In genomic region chr19:49337267-49338022, GRCh38 we compare ENCODE assay signal across 18 cellular contexts. TPM values are rescaled to one million over a fixed set of nuclear protein-coding genes. Genes with fewer than 3 reads are reported as not detected.
DNase-seq lines count a peak whose midpoint lies in the region; ATAC-seq and TF ChIP-seq lines count a peak whose summit lies in the region.
"Had no signal": no experiment of that assay in that cellular context is flagged by ENCODE, and none has a peak within 500 bp of the region (broad histone marks: within the 10 kb centered on the region; RNA-seq: fewer than 3 reads in every experiment).

No MANE protein-coding gene starts in this region.

- H3K27ac Mint-ChIP-seq in activated T-helper 2 cell treated with anti-CD3 and anti-CD28 coated beads, Interferon-gamma antibody, Interleukin-2, Interleukin-4, amounts not matched to agents 10 μg/mL and 5 μg/mL and 100 μg/mL, durations not matched to agents 14 hours and 24 hours and 36 hours = peak overlapping the region; percentile 18
- peak overlapping the region; percentile 98 for H3K27ac Mint-ChIP-seq in memory B cell

- no peak for ATAC-seq in memory B cell (ENCODE audit: low read depth)
- ATAC-seq: esophagus mucosa had no signal

- no peaks in the 10 kb centered on the region; the same call in 1 of the 2 replicates for H3K9me3 ChIP-seq in BLaER1

- intact Hi-C loops in activated T-helper 2 cell treated with anti-CD3 and anti-CD28 coated beads, Interferon-gamma antibody, Interleukin-2, Interleukin-4, amounts not matched to agents 10 μg/mL and 5 μg/mL and 100 μg/mL, durations not matched to agents 14 hours and 24 hours and 36 hours (cut with micrococcal nuclease) = no loop called here

- no peaks in the 10 kb centered on the region for H3K9me3 Mint-ChIP-seq in activated T-helper 2 cell treated with anti-CD3 and anti-CD28 coated beads, Interferon-gamma antibody, Interleukin-2, Interleukin-4, amounts not matched to agents 10 μg/mL and 5 μg/mL and 100 μg/mL, durations not matched to agents 14 hours and 24 hours and 36 hours
- peaks cover 5% of the 10 kb centered on the region for H3K9me3 Mint-ChIP-seq in memory B cell

- H3K27ac ChIP-seq in BLaER1 = no peak overlapping the region
- H3K27ac ChIP-seq in RWPE1 = no peak overlapping the region

- H3K27me3 ChIP-seq in BLaER1 = peaks cover 13% of the 10 kb centered on the region

- CTCF ChIA-PET in RWPE1 (lab: Yijun Ruan, JAX) = interaction anchor here (0.6 to 0.7 kb wide), 4 partner anchors 11 to 403 kb away, joined by 3 to 5 read pairs (median 4); no protein-coding TSS in a partner anchor

- H3K4me1 ChIP-seq in BLaER1 = peaks cover 79% of the 10 kb centered on the region

- H3K36me3 Mint-ChIP-seq in activated T-helper 2 cell treated with anti-CD3 and anti-CD28 coated beads, Interferon-gamma antibody, Interleukin-2, Interleukin-4, amounts not matched to agents 10 μg/mL and 5 μg/mL and 100 μg/mL, durations not matched to agents 14 hours and 24 hours and 36 hours (ENCODE audit: low read depth) = peaks cover 37% of the 10 kb centered on the region
- peaks cover 41% of the 10 kb centered on the region for H3K36me3 Mint-ChIP-seq in memory B cell

- H3K4me3 ChIP-seq in BLaER1 (no peak overlapping the region), GM12875 (ENCODE audit: low read depth, low read length) (peak overlapping the region; percentile 88)

- peaks cover 17% of the 10 kb centered on the region for H4K20me1 ChIP-seq in BLaER1

- no peak for DNase-seq in activated T-helper 2 cell treated with anti-CD3 and anti-CD28 coated beads, Interferon-gamma antibody, Interleukin-2, Interleukin-4, amounts not matched to agents 10 μg/mL and 5 μg/mL and 100 μg/mL, durations not matched to agents 14 hours and 24 hours and 36 hours (ENCODE audit: low spot score)
- DNase-seq in memory B cell (ENCODE audit: low spot score in 2 of 2) (no peak), HuH-7.5 (ENCODE audit: low spot score) (no peak), RWPE1 (ENCODE audit: low spot score) (no peak), NCI-H1436 treated with DMSO at 0.1 percent for 48 hours (lab: John Stamatoyannopoulos, UW) (no peak), epidermal melanocyte (ENCODE audit: insufficient read length, low spot score) (no peak)
- DNase-seq: activated CD4-positive, CD25-positive, alpha-beta regulatory T cell treated with anti-CD3 and anti-CD28 coated beads, Interleukin-2, amount 50 U/mL, for 72 hours; C1 segment of cervical spinal cord; NCI-H1092 treated with DMSO at 0.1 percent for 48 hours; NCI-H510A; SIG-M5; stimulated activated CD4-positive, alpha-beta T cell treated with anti-CD3 and anti-CD28 coated beads, Interleukin-4, amount 100 ng/mL, for 4 hours had no signal

- no peaks in the 10 kb centered on the region for H3K36me3 ChIP-seq in BLaER1

- 0 out of 2 replicates have a peak overlapping the region, but pooled peaks have one; percentile 25 for H3K4me2 ChIP-seq in BLaER1

- H3K9ac ChIP-seq in BLaER1 = no peak overlapping the region

- no peaks in the 10 kb centered on the region for H3K27me3 Mint-ChIP-seq in activated T-helper 2 cell treated with anti-CD3 and anti-CD28 coated beads, Interferon-gamma antibody, Interleukin-2, Interleukin-4, amounts not matched to agents 10 μg/mL and 5 μg/mL and 100 μg/mL, durations not matched to agents 14 hours and 24 hours and 36 hours (ENCODE audit: low read depth)
- H3K27me3 Mint-ChIP-seq in memory B cell = no peaks in the 10 kb centered on the region

- H3K4me3 Mint-ChIP-seq in activated T-helper 2 cell treated with anti-CD3 and anti-CD28 coated beads, Interferon-gamma antibody, Interleukin-2, Interleukin-4, amounts not matched to agents 10 μg/mL and 5 μg/mL and 100 μg/mL, durations not matched to agents 14 hours and 24 hours and 36 hours (ENCODE audit: low read depth) = peak overlapping the region; percentile 99
- H3K4me3 Mint-ChIP-seq in memory B cell = peak overlapping the region; percentile 96

- TF ChIP-seq CTCF in GM12875 (IDR thresholded peaks at IDR 0.05; ENCODE audit: borderline replicate concordance, insufficient read depth, low read depth, low read length) (no peak), RWPE1 (conservative IDR thresholded peaks at IDR 0.05; ENCODE audit: low read depth) (no peak)

- POLR2A ChIA-PET in RWPE1 (lab: Yijun Ruan, JAX; ENCODE audit: low non-redundant PET) = no interaction called here

- peaks cover 41% of the 10 kb centered on the region for H3K4me1 Mint-ChIP-seq in activated T-helper 2 cell treated with anti-CD3 and anti-CD28 coated beads, Interferon-gamma antibody, Interleukin-2, Interleukin-4, amounts not matched to agents 10 μg/mL and 5 μg/mL and 100 μg/mL, durations not matched to agents 14 hours and 24 hours and 36 hours (ENCODE audit: low read depth)
- peaks cover 60% of the 10 kb centered on the region for H3K4me1 Mint-ChIP-seq in memory B cell

RNA-seq across cellular contexts. Expression of gene CD37, which starts 2.2 kb away (rescaled TPM):
- 141 TPM in 2 replicates for total RNA-seq in activated T-helper 2 cell treated with anti-CD3 and anti-CD28 coated beads, Interferon-gamma antibody, Interleukin-2, Interleukin-4, amounts not matched to agents 10 μg/mL and 5 μg/mL and 100 μg/mL, durations not matched to agents 14 hours and 24 hours and 36 hours
- total RNA-seq: kidney epithelial cell had no signal

RNA-seq across cellular contexts. Expression of gene SLC6A16, which starts 12.5 kb away (rescaled TPM):
- 1.3 and 2.2 TPM in 2 replicates for total RNA-seq in activated T-helper 2 cell treated with anti-CD3 and anti-CD28 coated beads, Interferon-gamma antibody, Interleukin-2, Interleukin-4, amounts not matched to agents 10 μg/mL and 5 μg/mL and 100 μg/mL, durations not matched to agents 14 hours and 24 hours and 36 hours

RNA-seq across cellular contexts. Expression of gene TEAD2, which starts 24.8 kb away (rescaled TPM):
- not detected in 2 replicates for total RNA-seq in activated T-helper 2 cell treated with anti-CD3 and anti-CD28 coated beads, Interferon-gamma antibody, Interleukin-2, Interleukin-4, amounts not matched to agents 10 μg/mL and 5 μg/mL and 100 μg/mL, durations not matched to agents 14 hours and 24 hours and 36 hours

RNA-seq across cellular contexts. Expression of gene DKKL1, which starts 26.2 kb away (rescaled TPM):
- not detected in 2 replicates for total RNA-seq in activated T-helper 2 cell treated with anti-CD3 and anti-CD28 coated beads, Interferon-gamma antibody, Interleukin-2, Interleukin-4, amounts not matched to agents 10 μg/mL and 5 μg/mL and 100 μg/mL, durations not matched to agents 14 hours and 24 hours and 36 hours
- total RNA-seq: posterior vena cava, temporal lobe had no signal

RNA-seq across cellular contexts. Expression of gene KASH5, which starts 50.6 kb away (rescaled TPM):
- 0.14 and 0.28 TPM in 2 replicates for total RNA-seq in activated T-helper 2 cell treated with anti-CD3 and anti-CD28 coated beads, Interferon-gamma antibody, Interleukin-2, Interleukin-4, amounts not matched to agents 10 μg/mL and 5 μg/mL and 100 μg/mL, durations not matched to agents 14 hours and 24 hours and 36 hours
- total RNA-seq: esophagus mucosa, kidney epithelial cell, posterior vena cava, temporal lobe had no signal
